ENCODE assay signal across 19 cellular contexts in the genomic region with DNA sequence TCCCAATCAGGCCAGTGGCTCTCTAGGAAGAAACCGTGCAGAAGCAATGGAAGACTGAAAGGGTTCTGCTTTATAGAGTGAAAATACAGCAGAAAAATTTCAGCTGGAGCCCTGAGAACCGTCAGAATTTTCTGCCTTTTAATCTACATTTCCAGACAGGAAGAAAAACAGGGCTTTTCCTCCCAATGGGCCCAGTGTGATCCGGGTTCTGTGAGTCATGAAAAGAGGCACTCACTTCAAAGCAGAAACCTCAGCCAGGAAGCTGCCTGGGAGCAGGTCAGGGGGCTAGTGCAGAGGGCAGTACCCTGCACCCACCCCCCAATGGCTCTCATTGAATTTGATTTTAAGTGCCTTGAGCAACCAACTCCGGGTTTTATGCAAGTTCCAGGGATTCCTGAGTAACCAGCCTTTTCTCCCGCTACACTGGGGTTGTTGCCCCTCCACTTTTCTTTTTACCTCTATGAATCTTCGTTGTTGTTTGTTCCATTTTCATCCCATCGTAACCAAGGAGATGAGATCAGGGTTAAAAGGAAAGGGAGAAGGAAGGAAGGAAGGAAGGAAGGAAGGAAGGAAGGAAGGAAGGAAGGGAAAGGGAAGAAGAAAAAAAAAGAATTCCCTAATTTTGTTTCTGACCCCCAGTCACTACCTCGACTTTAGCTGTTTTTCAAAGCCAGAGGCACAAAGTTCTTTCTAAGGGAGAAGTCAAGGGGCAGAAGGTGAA. TPM values are rescaled to one million over a fixed set of nuclear protein-coding genes. Genes with fewer than 3 reads are reported as not detected.
DNase-seq lines count a peak whose midpoint lies in the region; TF ChIP-seq lines count a peak whose summit lies in the region.
"Had no signal": no experiment of that assay in that cellular context is flagged by ENCODE, and none has a peak within 500 bp of the region (broad histone marks: within the 10 kb centered on the region; RNA-seq: fewer than 3 reads in every experiment).

No MANE protein-coding gene starts in this region.

- H3K27ac Mint-ChIP-seq in T-helper 1 cell treated with Interleukin-12 subunit alpha and Interleukin-12 subunit beta and Interleukin-4 antibody, amounts not matched to agents 30 μg/mL and 1 μg/mL, for 36 hours, result peak overlapping the region; percentile 31
- peak overlapping the region; percentile 72 for H3K27ac Mint-ChIP-seq in endothelial cell (ENCODE audit: unreplicated experiment)
- no peak overlapping the region for H3K27ac Mint-ChIP-seq in activated CD4-positive, alpha-beta memory T cell treated with anti-CD3 and anti-CD28 coated beads, Interleukin-2, amount 10 ng/mL, durations not matched to agents 7 days and 5 days
- H3K27ac Mint-ChIP-seq: CD14-positive monocyte had no signal

- H3K27me3 Mint-ChIP-seq in T-helper 1 cell treated with Interleukin-12 subunit alpha and Interleukin-12 subunit beta and Interleukin-4 antibody, amounts not matched to agents 30 μg/mL and 1 μg/mL, for 36 hours (ENCODE audit: low read depth), result peaks cover 75% of the 10 kb centered on the region
- peaks cover 21% of the 10 kb centered on the region for H3K27me3 Mint-ChIP-seq in endothelial cell (ENCODE audit: unreplicated experiment)
- H3K27me3 Mint-ChIP-seq in activated CD4-positive, alpha-beta memory T cell treated with anti-CD3 and anti-CD28 coated beads, Interleukin-2, amount 10 ng/mL, durations not matched to agents 7 days and 5 days, result peaks cover 83% of the 10 kb centered on the region

- no peaks in the 10 kb centered on the region for H3K9me3 ChIP-seq in mesenchymal stem cell (ENCODE audit: control insufficient read depth, low read length)

- no peak overlapping the region for H3K18ac ChIP-seq in mesenchymal stem cell (ENCODE audit: low read depth in 1 of 2, low read length in 2 of 2)

- no peak overlapping the region for H2BK12ac ChIP-seq in mesenchymal stem cell (ENCODE audit: low read length in 2 of 2)

- TF ChIP-seq CTCF in endothelial cell (IDR thresholded peaks at IDR 0.05; ENCODE audit: unreplicated experiment), result no peak

- H3K9ac ChIP-seq in mesenchymal stem cell (ENCODE audit: low read length), result no peak overlapping the region

- no peak overlapping the region for H3K4me3 Mint-ChIP-seq in T-helper 1 cell treated with Interleukin-12 subunit alpha and Interleukin-12 subunit beta and Interleukin-4 antibody, amounts not matched to agents 30 μg/mL and 1 μg/mL, for 36 hours
- H3K4me3 Mint-ChIP-seq in endothelial cell (ENCODE audit: unreplicated experiment), result peak overlapping the region; percentile 71
- H3K4me3 Mint-ChIP-seq in activated CD4-positive, alpha-beta memory T cell treated with anti-CD3 and anti-CD28 coated beads, Interleukin-2, amount 10 ng/mL, durations not matched to agents 7 days and 5 days, result no peak overlapping the region

- no peak overlapping the region for H3K23ac ChIP-seq in mesenchymal stem cell (ENCODE audit: low read length in 2 of 2)

- POLR2A ChIA-PET in activated CD4-positive, alpha-beta memory T cell treated with anti-CD3 and anti-CD28 coated beads, Interleukin-2, amount 10 ng/mL, durations not matched to agents 7 days and 5 days (lab: Charles Lee), result no interaction called here

- peaks cover 97 to 99% of the 10 kb centered on the region in 2 experiments for H3K27me3 ChIP-seq in mesenchymal stem cell (ENCODE audit: control insufficient read depth in 1 of 2, insufficient read depth in 1 of 2, low read length in 2 of 2)

- H2AK5ac ChIP-seq in mesenchymal stem cell (ENCODE audit: low read length, severe bottlenecking), result no peak overlapping the region

- H2AFZ ChIP-seq in mesenchymal stem cell (ENCODE audit: low read depth, low read length), result no peak overlapping the region

- no peaks in the 10 kb centered on the region for H3K79me1 ChIP-seq in mesenchymal stem cell (replicated peaks; ENCODE audit: low read length, poor library complexity, severe bottlenecking)

- peaks cover 3% of the 10 kb centered on the region for H3K36me3 Mint-ChIP-seq in T-helper 1 cell treated with Interleukin-12 subunit alpha and Interleukin-12 subunit beta and Interleukin-4 antibody, amounts not matched to agents 30 μg/mL and 1 μg/mL, for 36 hours (ENCODE audit: low read depth)
- peaks cover 8% of the 10 kb centered on the region for H3K36me3 Mint-ChIP-seq in endothelial cell (ENCODE audit: low read depth, unreplicated experiment)
- H3K36me3 Mint-ChIP-seq in activated CD4-positive, alpha-beta memory T cell treated with anti-CD3 and anti-CD28 coated beads, Interleukin-2, amount 10 ng/mL, durations not matched to agents 7 days and 5 days (ENCODE audit: low read depth), result no peaks in the 10 kb centered on the region

- H4K91ac ChIP-seq in mesenchymal stem cell (ENCODE audit: low read length), result no peak overlapping the region

- H3K36me3 ChIP-seq in mesenchymal stem cell (ENCODE audit: control insufficient read depth in 1 of 2, insufficient read depth in 2 of 2, low read depth in 1 of 2, low read length in 2 of 2), result no peaks in the 10 kb centered on the region

- no peak overlapping the region for H3K4ac ChIP-seq in mesenchymal stem cell (ENCODE audit: low read depth in 1 of 2, low read length in 2 of 2)

- WGBS in mesenchymal stem cell, result 4% methylated on average over 7 of the region's 8 CpGs

- H4K8ac ChIP-seq in mesenchymal stem cell (ENCODE audit: low read length), result no peak overlapping the region

- H2BK5ac ChIP-seq in mesenchymal stem cell (ENCODE audit: low read depth, low read length, poor library complexity, severe bottlenecking), result no peak overlapping the region

- peaks cover 11% of the 10 kb centered on the region for H3K4me1 Mint-ChIP-seq in T-helper 1 cell treated with Interleukin-12 subunit alpha and Interleukin-12 subunit beta and Interleukin-4 antibody, amounts not matched to agents 30 μg/mL and 1 μg/mL, for 36 hours (ENCODE audit: low read depth)
- H3K4me1 Mint-ChIP-seq in endothelial cell (ENCODE audit: unreplicated experiment), result peaks cover 50% of the 10 kb centered on the region
- H3K4me1 Mint-ChIP-seq in activated CD4-positive, alpha-beta memory T cell treated with anti-CD3 and anti-CD28 coated beads, Interleukin-2, amount 10 ng/mL, durations not matched to agents 7 days and 5 days, result peaks cover 9% of the 10 kb centered on the region

- H2BK15ac ChIP-seq in mesenchymal stem cell (ENCODE audit: low read depth, poor library complexity, severe bottlenecking), result no peak overlapping the region

- no peak for DNase-seq in T-helper 1 cell
- peak; percentile 14 for DNase-seq in M059J (ENCODE audit: low read depth)
- no peak for DNase-seq in endothelial cell (ENCODE audit: low spot score)
- DNase-seq in retina, result peak; percentile 36
- DNase-seq in activated CD4-positive, alpha-beta memory T cell treated with anti-CD3 and anti-CD28 coated beads, Interleukin-2, amount 10 ng/mL, durations not matched to agents 7 days and 5 days, result no peak
- DNase-seq in superior temporal gyrus (ENCODE audit: extremely low spot score), result no peak
- no peak for DNase-seq in mesenchymal stem cell
- DNase-seq: 8988T, GF-D8, GOT3, KG1, NCI-H1417, NCI-H187 treated with DMSO at 0.1 percent for 48 hours, NCI-H226, NCI-H524 had no signal

- CTCF ChIA-PET in activated CD4-positive, alpha-beta memory T cell treated with anti-CD3 and anti-CD28 coated beads, Interleukin-2, amount 10 ng/mL, durations not matched to agents 7 days and 5 days (lab: Charles Lee), result no interaction called here

- H3K9me3 Mint-ChIP-seq in T-helper 1 cell treated with Interleukin-12 subunit alpha and Interleukin-12 subunit beta and Interleukin-4 antibody, amounts not matched to agents 30 μg/mL and 1 μg/mL, for 36 hours, result no peaks in the 10 kb centered on the region
- H3K9me3 Mint-ChIP-seq in endothelial cell (ENCODE audit: unreplicated experiment), result no peaks in the 10 kb centered on the region
- H3K9me3 Mint-ChIP-seq in activated CD4-positive, alpha-beta memory T cell treated with anti-CD3 and anti-CD28 coated beads, Interleukin-2, amount 10 ng/mL, durations not matched to agents 7 days and 5 days, result no peaks in the 10 kb centered on the region

- peaks cover 19% of the 10 kb centered on the region for H3K4me1 ChIP-seq in mesenchymal stem cell (ENCODE audit: control insufficient read depth, insufficient read depth, low read depth, low read length)

- no peak overlapping the region for H2BK120ac ChIP-seq in mesenchymal stem cell (ENCODE audit: low read depth, low read length)

- no peak overlapping the region for H3K14ac ChIP-seq in mesenchymal stem cell (ENCODE audit: low read length in 2 of 2)

- H3K4me3 ChIP-seq in mesenchymal stem cell (ENCODE audit: insufficient read depth in 1 of 2, low read depth in 1 of 2, low read length in 2 of 2), result no peak overlapping the region

- no peak overlapping the region for H3K4me2 ChIP-seq in mesenchymal stem cell (ENCODE audit: low read length, poor library complexity, severe bottlenecking)

- H3K27ac ChIP-seq in mesenchymal stem cell (ENCODE audit: low read length, poor library complexity, severe bottlenecking), result no peak overlapping the region
- H3K27ac ChIP-seq: RWPE1 had no signal

RNA-seq across cellular contexts. Expression of gene BARHL1, which starts 1.3 kb away (rescaled TPM):
- not detected in 2 replicates for total RNA-seq in M059J (2014; rRNA removed; shearing (Covaris generic))
- 2.4 TPM for total RNA-seq in endothelial cell (ENCODE audit: unreplicated experiment)
- total RNA-seq in activated CD4-positive, alpha-beta memory T cell treated with anti-CD3 and anti-CD28 coated beads, Interleukin-2, amount 10 ng/mL, durations not matched to agents 7 days and 5 days, result not detected
- not detected for polyA plus RNA-seq in mesenchymal stem cell (2013, experiment 1 of 2)
- polyA plus RNA-seq in mesenchymal stem cell (2013, experiment 2 of 2), result not detected
- polyA plus RNA-seq: AG04450, CD14-positive monocyte had no signal

Comparison
In these comparisons a context has a peak if more than half of its experiments do, and no peak if none do; other contexts are left out.
1. DNase-seq: peak in M059J (single experiment) and retina (single experiment); none in T-helper 1 cell (0 of 5), endothelial cell (single experiment), activated CD4-positive, alpha-beta memory T cell treated with anti-CD3 and anti-CD28 coated beads, Interleukin-2, amount 10 ng/mL, durations not matched to agents 7 days and 5 days (single experiment), superior temporal gyrus (single experiment) and mesenchymal stem cell (single experiment).